ENCODE assay signal across 26 cellular contexts in genomic region chr1:108007531-108007930, GRCh38. TPM values are rescaled to one million over a fixed set of nuclear protein-coding genes. Genes with fewer than 3 reads are reported as not detected.
"Had no signal": no experiment of that assay in that cellular context is flagged by ENCODE, and none has a peak within 500 bp of the region (broad histone marks: within the 10 kb centered on the region; RNA-seq: fewer than 3 reads in every experiment).

No MANE protein-coding gene starts in this region.

- H3K27me3 Mint-ChIP-seq: activated CD4-positive, alpha-beta T cell treated with anti-CD3 and anti-CD28 coated beads, Interleukin-2, amount 10 ng/mL, durations not matched to agents 7 days and 5 days; activated CD8-positive, alpha-beta memory T cell treated with anti-CD3 and anti-CD28 coated beads, Interleukin-2, amount 10 ng/mL, durations not matched to agents 7 days and 5 days; activated CD8-positive, alpha-beta T cell treated with anti-CD3 and anti-CD28 coated beads for 36 hours; brain; effector memory CD8-positive, alpha-beta T cell; T-cell had no signal

- H3K27me3 ChIP-seq: ovary, right atrium auricular region, spleen, thyroid gland had no signal

- H3K27ac Mint-ChIP-seq: activated CD4-positive, alpha-beta T cell treated with anti-CD3 and anti-CD28 coated beads, Interleukin-2, amount 10 ng/mL, durations not matched to agents 7 days and 5 days; activated CD8-positive, alpha-beta memory T cell treated with anti-CD3 and anti-CD28 coated beads, Interleukin-2, amount 10 ng/mL, durations not matched to agents 7 days and 5 days; activated CD8-positive, alpha-beta T cell treated with anti-CD3 and anti-CD28 coated beads for 36 hours; activated naive CD4-positive, alpha-beta T cell treated with anti-CD3 and anti-CD28 coated beads, Interleukin-2, amount 50 U/mL, for 72 hours; brain; effector memory CD8-positive, alpha-beta T cell; natural killer cell; T-cell; T-helper 2 cell treated with Interferon-gamma antibody and Interleukin-4, amounts not matched to agents 5 μg/mL and 100 μg/mL, for 36 hours had no signal

- H3K36me3 ChIP-seq: lower lobe of right lung, ovary, right atrium auricular region, spleen, thyroid gland had no signal

- H3K9me3 ChIP-seq: lower lobe of right lung, ovary, psoas muscle, right atrium auricular region, spleen, thyroid gland had no signal

- H3K36me3 Mint-ChIP-seq: activated CD8-positive, alpha-beta memory T cell treated with anti-CD3 and anti-CD28 coated beads, Interleukin-2, amount 10 ng/mL, durations not matched to agents 7 days and 5 days; activated naive CD4-positive, alpha-beta T cell treated with anti-CD3 and anti-CD28 coated beads, Interleukin-2, amount 50 U/mL, for 72 hours; brain; natural killer cell; T-cell had no signal

- ATAC-seq: activated CD4-positive, CD25-positive, alpha-beta regulatory T cell treated with anti-CD3 and anti-CD28 coated beads, Interleukin-2, amount 50 U/mL, for 24 hours; activated CD8-positive, alpha-beta memory T cell treated with anti-CD3 and anti-CD28 coated beads, Interleukin-2, amount 10 ng/mL, durations not matched to agents 7 days and 5 days; activated CD8-positive, alpha-beta T cell treated with anti-CD3 and anti-CD28 coated beads for 36 hours; activated naive CD4-positive, alpha-beta T cell treated with anti-CD3 and anti-CD28 coated beads, Interleukin-2, amount 50 U/mL, for 72 hours; effector memory CD8-positive, alpha-beta T cell; left lobe of liver; lower lobe of right lung; natural killer cell; psoas muscle; stimulated activated naive CD8-positive, alpha-beta T cell treated with anti-CD3 and anti-CD28 coated beads, Interleukin-15, Interleukin-2, amounts not matched to agents 100 U/mL and 50 U/mL, for 24 hours; T-cell had no signal

- H3K27ac ChIP-seq: dorsolateral prefrontal cortex, lower lobe of right lung, ovary, psoas muscle, right atrium auricular region, spleen, thyroid gland, VCaP had no signal

- H3K4me1 ChIP-seq: lower lobe of right lung, psoas muscle, right atrium auricular region, thyroid gland had no signal

- DNase-seq: activated CD4-positive, alpha-beta T cell treated with anti-CD3 and anti-CD28 coated beads, Interleukin-2, amount 10 ng/mL, durations not matched to agents 7 days and 5 days; activated CD8-positive, alpha-beta memory T cell treated with anti-CD3 and anti-CD28 coated beads, Interleukin-2, amount 10 ng/mL, durations not matched to agents 7 days and 5 days; activated CD8-positive, alpha-beta T cell treated with anti-CD3 and anti-CD28 coated beads for 36 hours; aorta; caudate nucleus; dorsolateral prefrontal cortex; effector memory CD8-positive, alpha-beta T cell; foreskin fibroblast; lower lobe of right lung; natural killer cell; ovary; psoas muscle; spleen; stimulated activated CD4-positive, alpha-beta T cell treated with anti-CD3 and anti-CD28 coated beads, Interleukin-4, amount 100 ng/mL, for 1 hour; stimulated activated naive CD8-positive, alpha-beta T cell treated with anti-CD3 and anti-CD28 coated beads, Interleukin-15, Interleukin-2, amounts not matched to agents 100 U/mL and 50 U/mL, for 24 hours; T-cell; thyroid gland had no signal

- H3K4me3 Mint-ChIP-seq: activated CD4-positive, alpha-beta T cell treated with anti-CD3 and anti-CD28 coated beads, Interleukin-2, amount 10 ng/mL, durations not matched to agents 7 days and 5 days; activated CD8-positive, alpha-beta memory T cell treated with anti-CD3 and anti-CD28 coated beads, Interleukin-2, amount 10 ng/mL, durations not matched to agents 7 days and 5 days; activated CD8-positive, alpha-beta T cell treated with anti-CD3 and anti-CD28 coated beads for 36 hours; brain; effector memory CD8-positive, alpha-beta T cell; natural killer cell; T-cell; T-helper 2 cell treated with Interferon-gamma antibody and Interleukin-4, amounts not matched to agents 5 μg/mL and 100 μg/mL, for 36 hours had no signal

- H3K9me3 Mint-ChIP-seq: activated naive CD4-positive, alpha-beta T cell treated with anti-CD3 and anti-CD28 coated beads, Interleukin-2, amount 50 U/mL, for 72 hours; effector memory CD8-positive, alpha-beta T cell; natural killer cell; T-cell had no signal

- H3K4me3 ChIP-seq: dorsolateral prefrontal cortex, lower lobe of right lung, ovary, psoas muscle, right atrium auricular region, spleen, thyroid gland had no signal

- H3K4me1 Mint-ChIP-seq: activated CD4-positive, alpha-beta T cell treated with anti-CD3 and anti-CD28 coated beads, Interleukin-2, amount 10 ng/mL, durations not matched to agents 7 days and 5 days; activated CD8-positive, alpha-beta memory T cell treated with anti-CD3 and anti-CD28 coated beads, Interleukin-2, amount 10 ng/mL, durations not matched to agents 7 days and 5 days; natural killer cell had no signal

- FAIRE-seq: endothelial cell of umbilical vein had no signal

RNA-seq across cellular contexts. Expression of gene VAV3, which starts 42.6 kb away (rescaled TPM):
- total RNA-seq: fibroblast of lung had no signal
- polyA plus RNA-seq: fibroblast of lung had no signal
